In genomic region chrX:83501003-83501402, GRCh38 we compare ENCODE assay signal across 30 cellular contexts. TPM values are rescaled to one million over a fixed set of nuclear protein-coding genes. Genes with fewer than 3 reads are reported as not detected.
"Had no signal": no experiment of that assay in that cellular context is flagged by ENCODE, and none has a peak within 500 bp of the region (broad histone marks: within the 10 kb centered on the region; RNA-seq: fewer than 3 reads in every experiment).

No MANE protein-coding gene starts in this region.

- H3K9me3 Mint-ChIP-seq: activated naive CD4-positive, alpha-beta T cell treated with anti-CD3 and anti-CD28 coated beads, Interleukin-2, amount 10 ng/mL, durations not matched to agents 7 days and 5 days; activated naive CD8-positive, alpha-beta T cell treated with anti-CD3 and anti-CD28 coated beads, Interleukin-2, amount 10 ng/mL, durations not matched to agents 7 days and 5 days; activated T-helper 1 cell treated with anti-CD3 and anti-CD28 coated beads, Interleukin-12 subunit alpha, Interleukin-12 subunit beta, Interleukin-2, Interleukin-4 antibody, amounts not matched to agents 30 ng/mL and 10 ng/mL and 1 ng/mL, durations not matched to agents 14 hours and 24 hours and 36 hours; central memory CD8-positive, alpha-beta T cell; dendritic cell treated with granulocyte-macrophage colony-stimulating factor and Interleukin-4, amounts not matched to agents 40 ng/mL and 50 ng/mL, for 4 days had no signal

- H3K9me3 ChIP-seq: ascending aorta, esophagus muscularis mucosa, heart right ventricle, ovary, testis, transverse colon had no signal

- H3K27ac ChIP-seq: ascending aorta, esophagus muscularis mucosa, foreskin keratinocyte, heart right ventricle, ovary, skin epidermis, testis, transverse colon had no signal

- H3K36me3 ChIP-seq: ascending aorta, esophagus muscularis mucosa, heart right ventricle, ovary, transverse colon had no signal

- DNase-seq: activated CD4-positive, alpha-beta T cell treated with anti-CD3 and anti-CD28 coated beads for 4 hours; activated CD4-positive, alpha-beta T cell treated with anti-CD3 and anti-CD28 coated beads, Interleukin-2, amount 50 U/mL, for 4 hours; activated CD8-positive, alpha-beta memory T cell treated with anti-CD3 and anti-CD28 coated beads for 24 hours; activated gamma-delta T cell; activated naive CD4-positive, alpha-beta T cell treated with anti-CD3 and anti-CD28 coated beads, Interleukin-2, amount 10 ng/mL, durations not matched to agents 7 days and 5 days; activated naive CD8-positive, alpha-beta T cell treated with anti-CD3 and anti-CD28 coated beads, Interleukin-2, amount 10 ng/mL, durations not matched to agents 7 days and 5 days; activated T-cell treated with anti-CD3 and anti-CD28 coated beads, Interleukin-2, amount 50 U/mL, for 1 hour; foreskin keratinocyte; heart right ventricle; left colon; mammary epithelial cell; ovary; stimulated activated CD4-positive, alpha-beta T cell treated with anti-CD3 and anti-CD28 coated beads, Interleukin-12 subunit alpha, Interleukin-12 subunit beta, amount 100 ng/mL, for 4 hours; stimulated activated CD4-positive, alpha-beta T cell treated with anti-CD3 and anti-CD28 coated beads, Interleukin-4, amount 100 ng/mL, for 1 hour; stimulated activated naive CD8-positive, alpha-beta T cell treated with anti-CD3 and anti-CD28 coated beads, Interleukin-15, Interleukin-2, amounts not matched to agents 100 U/mL and 50 U/mL, for 24 hours; testis; transverse colon had no signal

- ATAC-seq: foreskin keratinocyte; heart right ventricle; left colon; sciatic nerve; stimulated activated naive CD8-positive, alpha-beta T cell treated with anti-CD3 and anti-CD28 coated beads, Interleukin-15, Interleukin-2, amounts not matched to agents 100 U/mL and 50 U/mL, for 24 hours had no signal

- H3K4me1 ChIP-seq: ascending aorta, esophagus muscularis mucosa, foreskin keratinocyte, heart right ventricle, testis, transverse colon had no signal

- H3K36me3 Mint-ChIP-seq: activated naive CD4-positive, alpha-beta T cell treated with anti-CD3 and anti-CD28 coated beads, Interleukin-2, amount 10 ng/mL, durations not matched to agents 7 days and 5 days; activated naive CD8-positive, alpha-beta T cell treated with anti-CD3 and anti-CD28 coated beads, Interleukin-2, amount 10 ng/mL, durations not matched to agents 7 days and 5 days had no signal

- H3K4me1 Mint-ChIP-seq: activated naive CD4-positive, alpha-beta T cell treated with anti-CD3 and anti-CD28 coated beads, Interleukin-2, amount 10 ng/mL, durations not matched to agents 7 days and 5 days; activated naive CD8-positive, alpha-beta T cell treated with anti-CD3 and anti-CD28 coated beads, Interleukin-2, amount 10 ng/mL, durations not matched to agents 7 days and 5 days; central memory CD8-positive, alpha-beta T cell; nephron had no signal

- H3K27me3 ChIP-seq: ascending aorta, ovary, testis, transverse colon had no signal

- H3K27ac Mint-ChIP-seq: activated naive CD4-positive, alpha-beta T cell treated with anti-CD3 and anti-CD28 coated beads, Interleukin-2, amount 10 ng/mL, durations not matched to agents 7 days and 5 days; activated naive CD8-positive, alpha-beta T cell treated with anti-CD3 and anti-CD28 coated beads, Interleukin-2, amount 10 ng/mL, durations not matched to agents 7 days and 5 days; activated T-helper 1 cell treated with anti-CD3 and anti-CD28 coated beads, Interleukin-12 subunit alpha, Interleukin-12 subunit beta, Interleukin-2, Interleukin-4 antibody, amounts not matched to agents 30 ng/mL and 10 ng/mL and 1 ng/mL, durations not matched to agents 14 hours and 24 hours and 36 hours; dendritic cell treated with granulocyte-macrophage colony-stimulating factor and Interleukin-4, amounts not matched to agents 40 ng/mL and 50 ng/mL, for 4 days; nephron; progenitor cell of endocrine pancreas had no signal

- H3K4me3 Mint-ChIP-seq: activated naive CD4-positive, alpha-beta T cell treated with anti-CD3 and anti-CD28 coated beads, Interleukin-2, amount 10 ng/mL, durations not matched to agents 7 days and 5 days; activated naive CD8-positive, alpha-beta T cell treated with anti-CD3 and anti-CD28 coated beads, Interleukin-2, amount 10 ng/mL, durations not matched to agents 7 days and 5 days; activated T-helper 1 cell treated with anti-CD3 and anti-CD28 coated beads, Interleukin-12 subunit alpha, Interleukin-12 subunit beta, Interleukin-2, Interleukin-4 antibody, amounts not matched to agents 30 ng/mL and 10 ng/mL and 1 ng/mL, durations not matched to agents 14 hours and 24 hours and 36 hours; central memory CD8-positive, alpha-beta T cell; dendritic cell treated with granulocyte-macrophage colony-stimulating factor and Interleukin-4, amounts not matched to agents 40 ng/mL and 50 ng/mL, for 4 days; nephron had no signal

- H3K4me3 ChIP-seq: ascending aorta, esophagus muscularis mucosa, heart right ventricle, ovary, skin epidermis, testis, transverse colon had no signal

RNA-seq across cellular contexts. Expression of gene POU3F4, which starts 7.1 kb away (rescaled TPM):
- total RNA-seq: activated naive CD8-positive, alpha-beta T cell treated with anti-CD3 and anti-CD28 coated beads, Interleukin-2, amount 10 ng/mL, durations not matched to agents 7 days and 5 days; activated T-helper 1 cell treated with anti-CD3 and anti-CD28 coated beads, Interleukin-12 subunit alpha, Interleukin-12 subunit beta, Interleukin-2, Interleukin-4 antibody, amounts not matched to agents 30 ng/mL and 10 ng/mL and 1 ng/mL, durations not matched to agents 14 hours and 24 hours and 36 hours; ascending aorta; foreskin keratinocyte; heart right ventricle; liver; mammary epithelial cell; renal cortical epithelial cell; sciatic nerve; T-helper 1 cell treated with Interleukin-12 subunit alpha and Interleukin-12 subunit beta and Interleukin-4 antibody, amounts not matched to agents 30 ng/mL and 1 ng/mL, for 36 hours; testis had no signal
- polyA plus RNA-seq: foreskin keratinocyte, heart right ventricle, keratinocyte, liver, mammary epithelial cell, ovary had no signal
